In genomic region chr13:100657881-100658315, GRCh38 we compare ENCODE assay signal across 14 cellular contexts. TPM values are rescaled to one million over a fixed set of nuclear protein-coding genes. Genes with fewer than 3 reads are reported as not detected.
DNase-seq lines count a peak whose midpoint lies in the region; ATAC-seq and TF ChIP-seq lines count a peak whose summit lies in the region.
"Had no signal": no experiment of that assay in that cellular context is flagged by ENCODE, and none has a peak within 500 bp of the region (broad histone marks: within the 10 kb centered on the region; RNA-seq: fewer than 3 reads in every experiment).

No MANE protein-coding gene starts in this region.

- H3K36me3 ChIP-seq in vagina = peaks cover 0 to 33% of the 10 kb centered on the region in 2 donors

- H3K36me3 Mint-ChIP-seq in activated naive CD4-positive, alpha-beta T cell treated with anti-CD3 and anti-CD28 coated beads, Interleukin-2, amount 50 U/mL, for 72 hours = peaks cover 25 to 29% of the 10 kb centered on the region in 2 donors

- H3K4me3 ChIP-seq in vagina = no peak overlapping the region

- H3K9me3 ChIP-seq in vagina = no peaks in the 10 kb centered on the region

- H3K4me1 ChIP-seq in vagina = no peaks in the 10 kb centered on the region

- DNase-seq in activated naive CD4-positive, alpha-beta T cell treated with anti-CD3 and anti-CD28 coated beads, Interleukin-2, amount 50 U/mL, for 72 hours (ENCODE audit: low spot score in 2 of 2) = no peak
- DNase-seq in activated naive CD4-positive, alpha-beta T cell treated with anti-CD3 and anti-CD28 coated beads, Interleukin-2, amount 50 U/mL, for 16 hours = no peak
- DNase-seq in NCI-H1048 (lab: John Stamatoyannopoulos, UW) = peak; percentile 17
- DNase-seq in hippocampal formation (lab: John Stamatoyannopoulos, UW) = peak; percentile 93 to 96
- no peak for DNase-seq in NCI-H345 (lab: John Stamatoyannopoulos, UW)
- no peak for DNase-seq in vagina (ENCODE audit: extremely low spot score in 2 of 2)
- DNase-seq in stimulated activated CD4-positive, alpha-beta T cell treated with anti-CD3 and anti-CD28 coated beads, Interleukin-4, amount 100 ng/mL, for 4 hours = no peak
- DNase-seq: HCEC 1CT; kidney glomerular epithelial cell; RPMI8226; stimulated activated CD4-positive, alpha-beta T cell treated with anti-CD3 and anti-CD28 coated beads, Interleukin-4, amount 100 ng/mL, for 1 hour had no signal

- no peak for TF ChIP-seq POLR2A in vagina (IDR thresholded peaks at IDR 0.05)

- intact Hi-C loops in vagina (cut with DNase I) = no loop called here

- H3K9me3 Mint-ChIP-seq in activated naive CD4-positive, alpha-beta T cell treated with anti-CD3 and anti-CD28 coated beads, Interleukin-2, amount 50 U/mL, for 72 hours = no peaks in the 10 kb centered on the region

- no peak overlapping the region for H3K27ac ChIP-seq in vagina
- H3K27ac ChIP-seq: HL-60 had no signal

- H3K27ac Mint-ChIP-seq in activated naive CD4-positive, alpha-beta T cell treated with anti-CD3 and anti-CD28 coated beads, Interleukin-2, amount 50 U/mL, for 72 hours = peak overlapping the region; percentile 40 to 51
- H3K27ac Mint-ChIP-seq: progenitor cell of endocrine pancreas had no signal

- no peak for TF ChIP-seq CTCF in vagina (IDR thresholded peaks at IDR 0.05)

- no peak for ATAC-seq in activated naive CD4-positive, alpha-beta T cell treated with anti-CD3 and anti-CD28 coated beads, Interleukin-2, amount 50 U/mL, for 72 hours
- no peak for ATAC-seq in GM21619 (IDR thresholded peaks at IDR 0.05; ENCODE audit: unreplicated experiment)

- no peaks in the 10 kb centered on the region for H3K27me3 ChIP-seq in vagina

RNA-seq across cellular contexts. Expression of gene TMTC4, which starts 16.7 kb away (rescaled TPM):
- total RNA-seq in activated naive CD4-positive, alpha-beta T cell treated with anti-CD3 and anti-CD28 coated beads, Interleukin-2, amount 50 U/mL, for 72 hours = 10 to 100 TPM; 12.5 to 21.3 TPM
- total RNA-seq in vagina = 25.8 TPM

Comparison
In these comparisons a context has a peak if more than half of its experiments do, and no peak if none do; other contexts are left out.
1. DNase-seq: peak in NCI-H1048 (single experiment) and hippocampal formation (2 of 2); none in activated naive CD4-positive, alpha-beta T cell treated with anti-CD3 and anti-CD28 coated beads, Interleukin-2, amount 50 U/mL, for 72 hours (0 of 2), activated naive CD4-positive, alpha-beta T cell treated with anti-CD3 and anti-CD28 coated beads, Interleukin-2, amount 50 U/mL, for 16 hours (single experiment), NCI-H345 (single experiment), vagina (0 of 2) and stimulated activated CD4-positive, alpha-beta T cell treated with anti-CD3 and anti-CD28 coated beads, Interleukin-4, amount 100 ng/mL, for 4 hours (0 of 2).